In genomic region chr3:126494204-126494603, GRCh38 we compare ENCODE assay signal across 1 cellular context.
TF ChIP-seq lines count a peak whose summit lies in the region.

No MANE protein-coding gene starts in this region.

TF ChIP-seq in SK-N-SH treated with all-trans-retinoic acid at 6 μM for 48 hours, 23 proteins besides CTCF, POLR2A, EP300 and RAD21 (continued from another document):
- TF ChIP-seq TSHZ2 (CRISPR knock-in tag; IDR thresholded peaks at IDR 0.05) (no peak), ARNTL (CRISPR knock-in tag; IDR thresholded peaks at IDR 0.05; ENCODE audit: borderline replicate concordance, low read depth) (no peak), ZNF70 (CRISPR knock-in tag; IDR thresholded peaks at IDR 0.05) (no peak), CSDC2 (CRISPR knock-in tag; IDR thresholded peaks at IDR 0.05) (no peak)
- TF ChIP-seq, protein P1, sequence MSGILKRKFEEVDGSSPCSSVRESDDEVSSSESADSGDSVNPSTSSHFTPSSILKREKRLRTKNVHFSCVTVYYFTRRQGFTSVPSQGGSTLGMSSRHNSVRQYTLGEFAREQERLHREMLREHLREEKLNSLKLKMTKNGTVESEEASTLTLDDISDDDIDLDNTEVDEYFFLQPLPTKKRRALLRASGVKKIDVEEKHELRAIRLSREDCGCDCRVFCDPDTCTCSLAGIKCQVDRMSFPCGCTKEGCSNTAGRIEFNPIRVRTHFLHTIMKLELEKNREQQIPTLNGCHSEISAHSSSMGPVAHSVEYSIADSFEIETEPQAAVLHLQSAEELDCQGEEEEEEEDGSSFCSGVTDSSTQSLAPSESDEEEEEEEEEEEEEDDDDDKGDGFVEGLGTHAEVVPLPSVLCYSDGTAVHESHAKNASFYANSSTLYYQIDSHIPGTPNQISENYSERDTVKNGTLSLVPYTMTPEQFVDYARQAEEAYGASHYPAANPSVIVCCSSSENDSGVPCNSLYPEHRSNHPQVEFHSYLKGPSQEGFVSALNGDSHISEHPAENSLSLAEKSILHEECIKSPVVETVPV (CRISPR knock-in tag; IDR thresholded peaks at IDR 0.05): no peak
TF ChIP-seq in SK-N-SH treated with all-trans-retinoic acid at 6 μM for 48 hours: peak in this region for 0.
